ENCODE assay signal across 7 cellular contexts in genomic region chr6:112196290-112196689, GRCh38. TPM values are rescaled to one million over a fixed set of nuclear protein-coding genes. Genes with fewer than 3 reads are reported as not detected.
"Had no signal": no experiment of that assay in that cellular context is flagged by ENCODE, and none has a peak within 500 bp of the region (broad histone marks: within the 10 kb centered on the region; RNA-seq: fewer than 3 reads in every experiment).

No MANE protein-coding gene starts in this region.

- H3K4me3 ChIP-seq: GM23338 had no signal

- H3K36me3 Mint-ChIP-seq: IgD-negative memory B cell had no signal

- ATAC-seq: GM23338, HepG2 had no signal

- H3K27ac ChIP-seq: HL-60 had no signal

- H3K4me1 Mint-ChIP-seq: IgD-negative memory B cell had no signal

- H3K27ac Mint-ChIP-seq: GM23338, H9, HFFc6, IgD-negative memory B cell had no signal

- DNase-seq: H9, HCEC 1CT, HFFc6 had no signal

- H3K4me3 Mint-ChIP-seq: GM23338, H9, HFFc6, IgD-negative memory B cell had no signal

RNA-seq across cellular contexts. Expression of gene LAMA4, which starts 58.1 kb away (rescaled TPM):
- total RNA-seq: HepG2 had no signal
- polyA plus RNA-seq: HepG2, IgD-negative memory B cell had no signal
